In genomic region chr2:127188797-127189196, GRCh38 we compare ENCODE assay signal across 22 cellular contexts. TPM values are rescaled to one million over a fixed set of nuclear protein-coding genes. Genes with fewer than 3 reads are reported as not detected.
"Had no signal": no experiment of that assay in that cellular context is flagged by ENCODE, and none has a peak within 500 bp of the region (broad histone marks: within the 10 kb centered on the region; RNA-seq: fewer than 3 reads in every experiment).

No MANE protein-coding gene starts in this region.

- H3K36me3 ChIP-seq: SJSA1 had no signal

- H3K27ac ChIP-seq: KMS-11, SJSA1, SK-N-MC had no signal

- H3K4me3 Mint-ChIP-seq: IgD-negative memory B cell had no signal

- H3K4me3 ChIP-seq: K562, SJSA1, SK-N-MC had no signal

- FAIRE-seq: K562, RCC 7860 had no signal

- H3K27ac Mint-ChIP-seq: IgD-negative memory B cell had no signal

- H3K4me1 Mint-ChIP-seq: IgD-negative memory B cell had no signal

- ATAC-seq: K562 had no signal

- H3K9me3 ChIP-seq: SJSA1 had no signal

- H3K36me3 Mint-ChIP-seq: IgD-negative memory B cell had no signal

- DNase-seq: Kasumi-1, MM.1S, NCI-H1092 treated with DMSO at 0.1 percent for 48 hours, NCI-H146, NCI-H1694 treated with DMSO at 0.1 percent for 48 hours, NCI-H1930, NCI-H2081, NCI-H2107, NCI-H2227 treated with DMSO at 0.1 percent for 48 hours, NCI-H524, NCI-H526 treated with DMSO at 0.1 percent for 48 hours, NCI-H774, Right ventricle myocardium superior, RPMI8226, SIG-M5 had no signal

- H3K9ac ChIP-seq: KMS-11 had no signal

- H3K27me3 ChIP-seq: SJSA1 had no signal

- H3K4me2 ChIP-seq: KMS-11 had no signal

RNA-seq across cellular contexts. Expression of gene CYP27C1, which starts 31.3 kb away (rescaled TPM):
- total RNA-seq: K562, NCI-H460, Right ventricle myocardium superior had no signal
- polyA plus RNA-seq: IgD-negative memory B cell, K562 had no signal
